15 cellular contexts compared by ENCODE assay signal in the genomic region with DNA sequence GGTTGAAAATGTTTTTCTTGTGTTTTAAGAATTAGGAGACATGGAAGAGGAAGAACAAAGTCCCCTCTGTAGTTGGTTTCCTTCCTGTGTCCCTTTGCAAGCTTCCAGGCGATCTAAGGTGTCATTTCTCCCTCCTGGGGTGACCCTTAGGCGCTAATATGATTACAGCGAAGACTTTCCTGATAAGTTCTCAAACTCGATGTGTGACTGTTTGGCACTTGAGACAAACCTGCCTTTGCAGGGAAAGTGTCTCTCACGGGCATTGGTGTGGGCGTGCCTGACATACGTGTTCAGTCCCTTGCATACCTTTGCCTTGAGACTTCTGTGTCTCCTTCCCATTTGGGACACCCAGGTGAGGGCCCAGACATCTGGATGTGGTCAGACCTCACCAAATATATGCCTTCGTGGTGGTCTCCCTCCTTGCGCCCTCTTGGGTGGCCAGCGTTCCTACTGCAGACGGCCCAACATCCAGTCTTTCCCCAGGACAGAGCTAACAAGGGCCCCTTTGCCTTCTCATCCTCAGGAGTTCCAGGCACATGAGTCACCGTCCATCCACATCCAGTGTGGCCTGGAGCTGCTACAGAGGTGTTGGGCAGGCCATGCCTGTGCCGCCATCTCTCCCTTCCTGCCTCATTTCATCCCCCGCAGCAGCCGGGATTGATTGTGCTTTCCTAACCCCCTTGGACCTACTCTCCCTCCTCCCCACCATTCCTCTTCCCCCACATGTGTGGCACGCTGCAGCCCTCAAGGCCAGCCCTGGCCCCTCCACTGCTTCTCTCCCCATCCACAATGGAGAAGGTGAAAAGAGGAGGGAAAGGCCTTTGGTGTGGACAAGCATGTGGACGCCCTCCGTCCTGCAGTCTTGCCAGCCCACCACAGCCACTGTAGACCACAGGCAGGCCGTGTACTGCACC. TPM values are rescaled to one million over a fixed set of nuclear protein-coding genes. Genes with fewer than 3 reads are reported as not detected.
DNase-seq lines count a peak whose midpoint lies in the region; ATAC-seq, FAIRE-seq and TF ChIP-seq lines count a peak whose summit lies in the region.
"Had no signal": no experiment of that assay in that cellular context is flagged by ENCODE, and none has a peak within 500 bp of the region (broad histone marks: within the 10 kb centered on the region; RNA-seq: fewer than 3 reads in every experiment).

No MANE protein-coding gene starts in this region.

- H3K27ac Mint-ChIP-seq in osteocyte (ENCODE audit: unreplicated experiment): peak overlapping the region; percentile 38
- H3K27ac Mint-ChIP-seq: activated naive CD8-positive, alpha-beta T cell; dendritic cell treated with granulocyte-macrophage colony-stimulating factor and Interleukin-4, amounts not matched to agents 40 ng/mL and 50 ng/mL, for 4 days had no signal

- no peak for TF ChIP-seq CTCF in osteocyte (IDR thresholded peaks at IDR 0.05)

- peak; percentile 92 for DNase-seq in ELR (ENCODE audit: low read depth)
- DNase-seq in RCC 7860 (ENCODE audit: low spot score): peak; percentile 64
- peak; percentile 57 for DNase-seq in dermis blood vessel endothelial cell
- DNase-seq in osteocyte (ENCODE audit: extremely low spot score, unreplicated experiment): no peak
- no peak for DNase-seq in stimulated activated naive CD4-positive, alpha-beta T cell treated with Interleukin-2 at 50 U/mL for 16 hours (lab: John Stamatoyannopoulos, UW)
- DNase-seq in SIG-M5 treated with dmso at 0.1 percent for 504 hours (lab: John Stamatoyannopoulos, UW; ENCODE audit: unreplicated experiment): no peak
- no peak for DNase-seq in midbrain (lab: John Stamatoyannopoulos, UW)
- DNase-seq: natural killer cell, NCI-H1048, NCI-H2227 treated with DMSO at 0.1 percent for 48 hours, substantia nigra had no signal

- no peaks in the 10 kb centered on the region for H3K9me3 Mint-ChIP-seq in osteocyte (ENCODE audit: unreplicated experiment)
- H3K9me3 Mint-ChIP-seq: dendritic cell treated with granulocyte-macrophage colony-stimulating factor and Interleukin-4, amounts not matched to agents 40 ng/mL and 50 ng/mL, for 4 days; natural killer cell had no signal

- H3K4me3 Mint-ChIP-seq in osteocyte (ENCODE audit: unreplicated experiment): no peak overlapping the region
- H3K4me3 Mint-ChIP-seq: activated naive CD8-positive, alpha-beta T cell; dendritic cell treated with granulocyte-macrophage colony-stimulating factor and Interleukin-4, amounts not matched to agents 40 ng/mL and 50 ng/mL, for 4 days had no signal

- peaks cover 22% of the 10 kb centered on the region for H3K4me1 Mint-ChIP-seq in osteocyte (ENCODE audit: unreplicated experiment)

- no peaks in the 10 kb centered on the region for H3K27me3 Mint-ChIP-seq in osteocyte (ENCODE audit: unreplicated experiment)
- H3K27me3 Mint-ChIP-seq: activated naive CD8-positive, alpha-beta T cell; dendritic cell treated with granulocyte-macrophage colony-stimulating factor and Interleukin-4, amounts not matched to agents 40 ng/mL and 50 ng/mL, for 4 days had no signal

- FAIRE-seq in RCC 7860 (lab: Jason Lieb, UNC): no peak
- FAIRE-seq: TTC549 had no signal

- peaks cover 43% of the 10 kb centered on the region for H3K36me3 Mint-ChIP-seq in osteocyte (ENCODE audit: unreplicated experiment)
- H3K36me3 Mint-ChIP-seq: activated naive CD8-positive, alpha-beta T cell had no signal

- no peak for ATAC-seq in GM19397 (IDR thresholded peaks at IDR 0.05; ENCODE audit: unreplicated experiment)
- ATAC-seq: natural killer cell had no signal

RNA-seq across cellular contexts. Expression of a gene that starts 3.1 kb away (rescaled TPM):
- total RNA-seq in dermis blood vessel endothelial cell (63.0 and 114 TPM in 2 replicates), osteocyte (53.6 and 55.1 TPM in 2 replicates)

RNA-seq across cellular contexts. Expression of a gene that starts 31.0 kb away (rescaled TPM):
- 20.9 and 41.0 TPM in 2 replicates for total RNA-seq in dermis blood vessel endothelial cell
- 89.7 and 105 TPM in 2 replicates for total RNA-seq in osteocyte

Comparison
In these comparisons a context has a peak if more than half of its experiments do, and no peak if none do; other contexts are left out.
1. DNase-seq: peak in ELR (single experiment), RCC 7860 (single experiment) and dermis blood vessel endothelial cell (single experiment); none in osteocyte (single experiment), stimulated activated naive CD4-positive, alpha-beta T cell treated with Interleukin-2 at 50 U/mL for 16 hours (single experiment), SIG-M5 treated with dmso at 0.1 percent for 504 hours (single experiment) and midbrain (single experiment).